ENCODE assay signal across 8 cellular contexts in the genomic region with DNA sequence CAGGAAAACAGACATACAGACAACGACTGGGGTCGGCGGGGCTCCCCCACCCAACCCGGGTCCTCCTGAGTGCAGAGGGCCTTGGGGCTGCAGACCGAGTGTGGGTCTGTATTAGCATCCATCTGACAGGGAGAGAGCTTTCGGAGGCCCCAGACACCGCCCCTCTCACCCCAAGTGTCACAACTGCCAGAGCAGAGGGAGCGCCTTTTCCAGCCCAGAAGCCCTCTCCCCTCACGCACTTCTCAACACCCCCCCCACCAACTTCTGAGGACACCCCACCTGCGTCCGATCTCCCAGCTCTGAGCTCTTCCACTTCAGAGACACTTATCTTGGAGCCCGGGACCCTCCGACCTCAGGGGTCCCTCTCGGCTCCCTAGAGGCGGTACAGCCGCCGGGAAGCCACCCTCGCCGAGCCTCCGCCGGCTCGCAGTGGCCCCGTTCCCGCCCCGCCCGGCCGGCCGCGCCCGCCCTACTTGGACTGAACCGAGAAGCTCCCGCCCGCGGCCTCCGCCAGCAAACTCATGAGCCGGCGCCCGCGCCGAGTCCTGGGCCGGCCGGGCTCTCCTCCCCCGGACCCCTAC. TPM values are rescaled to one million over a fixed set of nuclear protein-coding genes. Genes with fewer than 3 reads are reported as not detected.
A peak's percentile ranks its signal among the peaks of the same experiment; 100 is the strongest.
DNase-seq lines count a peak whose midpoint lies in the region; ATAC-seq and TF ChIP-seq lines count a peak whose summit lies in the region.

No MANE protein-coding gene starts in this region.

- TF ChIP-seq CTCF in GM12864 (IDR thresholded peaks at IDR 0.05; ENCODE audit: low read depth, low read length, missing control alignments) (no peak), cardiac muscle cell (IDR thresholded peaks at IDR 0.05; ENCODE audit: low read depth, low read length) (no peak), sigmoid colon (IDR thresholded peaks at IDR 0.05) (no peak)

- TF ChIP-seq POLR2A in sigmoid colon (IDR thresholded peaks at IDR 0.05): no peak

- H3K4me1 ChIP-seq in cardiac muscle cell (ENCODE audit: low read depth) (peaks cover 4% of the 10 kb centered on the region), sigmoid colon (peaks cover 0 to 56% (median 37%) of the 10 kb centered on the region in 4 donors)

- H3K27me3 ChIP-seq in cardiac muscle cell (no peaks in the 10 kb centered on the region), sigmoid colon (no peaks in the 10 kb centered on the region)

- no peaks in the 10 kb centered on the region for H3K9me3 ChIP-seq in cardiac muscle cell (ENCODE audit: low read depth)
- no peaks in the 10 kb centered on the region for H3K9me3 ChIP-seq in sigmoid colon

- H3K4me3 ChIP-seq in GM12864 (ENCODE audit: low read depth, low read length) (peak overlapping the region; percentile 74), cardiac muscle cell (peak overlapping the region; percentile 91), sigmoid colon (peak overlapping the region; percentile 83 to 99 (median 92))
- H3K4me3 ChIP-seq in Jurkat, Clone E6-1 (ENCODE audit: low read length): peak overlapping the region; percentile 99

- 1% methylated on average over 43 of the region's 43 CpGs for WGBS in sigmoid colon, 2 donors

- intact Hi-C loops in sigmoid colon (cut with DNase I): loop anchor here (2.0 to 5.0 kb wide), 3 partner anchors 32 to 252 kb away; a partner anchor contains a TSS

- ATAC-seq in HG03457 (IDR thresholded peaks at IDR 0.05; ENCODE audit: unreplicated experiment) (no peak), HG03460 (IDR thresholded peaks at IDR 0.05; ENCODE audit: unreplicated experiment) (no peak)

- DNase-seq in GM12864 (ENCODE audit: low read depth) (no peak), cardiac muscle cell (ENCODE audit: low read depth in 1 of 2, low spot score in 1 of 2) (peak in 1 of 2 donors; percentile 79), sigmoid colon (no peak), SKM-1 (lab: John Stamatoyannopoulos, UW; ENCODE audit: unreplicated experiment) (no peak)
- no peak for DNase-seq in Jurkat, Clone E6-1 (ENCODE audit: low read depth, low spot score)
- DNase-seq in activated naive CD4-positive, alpha-beta T cell treated with Interleukin-2 at 50 U/mL for 16 hours: peak; percentile 55

- peak overlapping the region; percentile 65 for H3K27ac ChIP-seq in cardiac muscle cell
- peak overlapping the region; percentile 95 to 99 (median 98) for H3K27ac ChIP-seq in sigmoid colon

- TF ChIP-seq EP300 in sigmoid colon (IDR thresholded peaks at IDR 0.05): no peak

- H3K36me3 ChIP-seq in cardiac muscle cell: no peaks in the 10 kb centered on the region
- peaks cover 0 to 3% (median 0%) of the 10 kb centered on the region in 4 donors for H3K36me3 ChIP-seq in sigmoid colon

RNA-seq across cellular contexts. Expression of a gene that starts 0.4 kb away (rescaled TPM):
- polyA plus RNA-seq in Jurkat, Clone E6-1 (2012; ENCODE audit: insufficient read depth, insufficient read length): 151 TPM
- total RNA-seq in cardiac muscle cell: 31.4 and 39.1 TPM in 2 replicates
- polyA plus RNA-seq in cardiac muscle cell: 29.2 and 30.1 TPM in 2 replicates
- 10 to 100 TPM; 37.3 to 48.7 (median 46.0) TPM for total RNA-seq in sigmoid colon
- polyA plus RNA-seq in sigmoid colon: 10 to 100 TPM; 59.5 to 90.3 (median 81.8) TPM

RNA-seq across cellular contexts. Expression of a gene that starts 15.1 kb away (rescaled TPM):
- polyA plus RNA-seq in Jurkat, Clone E6-1 (2012; ENCODE audit: insufficient read depth, insufficient read length): 53.5 TPM
- total RNA-seq in cardiac muscle cell: 23.1 and 60.0 TPM in 2 replicates
- polyA plus RNA-seq in cardiac muscle cell: 16.1 and 33.1 TPM in 2 replicates
- 10 to 100 TPM; 24.7 to 37.4 (median 30.4) TPM for total RNA-seq in sigmoid colon
- 10 to 100 TPM in 2 of 3 donors, 1 to 10 TPM in 1; 5.3 to 44.8 (median 15.6) TPM for polyA plus RNA-seq in sigmoid colon

RNA-seq across cellular contexts. Expression of a gene that starts 32.0 kb away (rescaled TPM):
- 51.2 TPM for polyA plus RNA-seq in Jurkat, Clone E6-1 (2012; ENCODE audit: insufficient read depth, insufficient read length)
- total RNA-seq in cardiac muscle cell (13.0 and 18.2 TPM in 2 replicates), sigmoid colon (1 to 10 TPM; 3.7 to 7.1 (median 4.5) TPM)
- polyA plus RNA-seq in cardiac muscle cell (24.9 and 26.7 TPM in 2 replicates), sigmoid colon (10 to 100 TPM in 2 of 3 donors, 1 to 10 TPM in 1; 6.9 to 19.4 (median 11.4) TPM)

RNA-seq across cellular contexts. Expression of a gene that starts 43.0 kb away (rescaled TPM):
- 66.3 TPM for polyA plus RNA-seq in Jurkat, Clone E6-1 (2012; ENCODE audit: insufficient read depth, insufficient read length)
- total RNA-seq in cardiac muscle cell (110 and 142 TPM in 2 replicates), sigmoid colon (100 to 1,000 TPM in 3 of 4 donors, 10 to 100 TPM in 1; 83.5 to 158 (median 126) TPM)
- polyA plus RNA-seq in cardiac muscle cell (20.4 and 27.4 TPM in 2 replicates), sigmoid colon (10 to 100 TPM; 14.4 to 33.3 (median 14.6) TPM)
